1 cellular context compared by ENCODE assay signal in the genomic region with DNA sequence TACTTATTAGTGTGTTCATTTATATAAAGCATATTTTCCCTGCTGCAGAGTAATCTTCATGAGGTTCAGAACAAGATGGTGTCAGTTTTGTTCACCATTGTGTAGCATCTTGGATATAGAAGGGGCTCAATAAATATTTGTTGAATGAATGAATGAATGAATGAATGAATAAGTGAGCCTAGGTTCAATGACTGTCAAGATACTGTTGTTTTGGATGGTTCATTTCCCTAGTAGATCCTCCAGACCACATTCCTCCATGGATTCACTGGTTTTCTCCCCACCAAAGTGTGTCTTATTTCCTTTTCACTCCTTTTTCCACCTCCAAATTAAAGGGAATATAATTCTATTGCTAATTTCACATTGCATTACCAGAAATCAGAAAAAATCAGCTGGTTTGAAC.
TF ChIP-seq lines count a peak whose summit lies in the region.

No MANE protein-coding gene starts in this region.

TF ChIP-seq in A549, 52 proteins besides CTCF, POLR2A, EP300 and RAD21:
- no peak for TF ChIP-seq GATA3 (IDR thresholded peaks at IDR 0.05; ENCODE audit: borderline replicate concordance)
- no peak for TF ChIP-seq ZC3H11A (IDR thresholded peaks at IDR 0.05)
- TF ChIP-seq, protein P1, sequence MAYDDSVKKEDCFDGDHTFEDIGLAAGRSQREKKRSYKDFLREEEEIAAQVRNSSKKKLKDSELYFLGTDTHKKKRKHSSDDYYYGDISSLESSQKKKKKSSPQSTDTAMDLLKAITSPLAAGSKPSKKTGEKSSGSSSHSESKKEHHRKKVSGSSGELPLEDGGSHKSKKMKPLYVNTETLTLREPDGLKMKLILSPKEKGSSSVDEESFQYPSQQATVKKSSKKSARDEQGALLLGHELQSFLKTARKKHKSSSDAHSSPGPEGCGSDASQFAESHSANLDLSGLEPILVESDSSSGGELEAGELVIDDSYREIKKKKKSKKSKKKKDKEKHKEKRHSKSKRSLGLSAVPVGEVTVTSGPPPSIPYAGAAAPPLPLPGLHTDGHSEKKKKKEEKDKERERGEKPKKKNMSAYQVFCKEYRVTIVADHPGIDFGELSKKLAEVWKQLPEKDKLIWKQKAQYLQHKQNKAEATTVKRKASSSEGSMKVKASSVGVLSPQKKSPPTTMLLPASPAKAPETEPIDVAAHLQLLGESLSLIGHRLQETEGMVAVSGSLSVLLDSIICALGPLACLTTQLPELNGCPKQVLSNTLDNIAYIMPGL (CRISPR knock-in tag; IDR thresholded peaks at IDR 0.05; ENCODE audit: borderline replicate concordance): no peak
- TF ChIP-seq KDM1A (IDR thresholded peaks at IDR 0.05; ENCODE audit: low read depth): no peak
- no peak for TF ChIP-seq KDM5A (IDR thresholded peaks at IDR 0.05)
- TF ChIP-seq, protein P2, sequence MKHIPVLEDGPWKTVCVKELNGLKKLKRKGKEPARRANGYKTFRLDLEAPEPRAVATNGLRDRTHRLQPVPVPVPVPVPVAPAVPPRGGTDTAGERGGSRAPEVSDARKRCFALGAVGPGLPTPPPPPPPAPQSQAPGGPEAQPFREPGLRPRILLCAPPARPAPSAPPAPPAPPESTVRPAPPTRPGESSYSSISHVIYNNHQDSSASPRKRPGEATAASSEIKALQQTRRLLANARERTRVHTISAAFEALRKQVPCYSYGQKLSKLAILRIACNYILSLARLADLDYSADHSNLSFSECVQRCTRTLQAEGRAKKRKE (CRISPR knock-in tag; IDR thresholded peaks at IDR 0.05; ENCODE audit: low read depth): no peak
- TF ChIP-seq FOXS1 (CRISPR knock-in tag; IDR thresholded peaks at IDR 0.05): no peak
- no peak for TF ChIP-seq SMC3 (IDR thresholded peaks at IDR 0.05)
TF ChIP-seq in A549: peak in this region for 0.
